In the genomic region with DNA sequence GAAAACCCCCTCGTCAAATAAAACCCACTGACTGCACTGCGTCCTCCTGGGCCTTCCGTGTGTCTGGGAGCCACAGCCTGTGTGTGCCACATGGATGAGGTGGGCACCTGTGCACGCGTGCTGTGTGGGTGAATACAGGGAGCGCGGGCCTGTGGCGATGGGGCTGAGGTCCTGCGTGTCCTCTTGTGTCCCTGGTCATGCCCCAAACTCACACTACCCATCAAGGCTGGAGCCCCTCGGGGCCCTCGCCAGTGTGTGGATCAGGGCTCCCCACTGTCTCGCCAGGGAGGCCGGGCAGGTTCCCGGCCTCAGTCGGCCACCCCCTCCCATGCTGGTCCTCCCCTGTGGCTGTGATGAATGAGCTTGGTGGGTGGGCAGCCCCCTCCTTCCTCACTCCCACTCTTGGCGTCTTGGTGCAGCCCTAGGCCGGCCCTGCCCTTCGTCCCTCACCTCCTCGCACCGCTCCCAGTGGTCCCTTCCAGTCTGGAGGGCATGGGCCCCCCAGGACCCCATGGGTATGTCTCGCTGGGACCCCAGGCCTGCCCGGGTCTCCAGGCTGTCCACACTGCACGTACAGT, we compare ENCODE assay signal across 9 cellular contexts. TPM values are rescaled to one million over a fixed set of nuclear protein-coding genes. Genes with fewer than 3 reads are reported as not detected.
DNase-seq lines count a peak whose midpoint lies in the region; ATAC-seq and TF ChIP-seq lines count a peak whose summit lies in the region.
"Had no signal": no experiment of that assay in that cellular context is flagged by ENCODE, and none has a peak within 500 bp of the region (broad histone marks: within the 10 kb centered on the region; RNA-seq: fewer than 3 reads in every experiment).

No MANE protein-coding gene starts in this region.

- no peak for TF ChIP-seq POLR2A in adrenal gland (IDR thresholded peaks at IDR 0.05)

- H3K4me3 ChIP-seq in adrenal gland (peak overlapping the region in 2 of 4 donors; percentile 10 to 91), left lung (peak overlapping the region; percentile 39 to 86), tibial artery (peak overlapping the region; percentile 66 to 74)

- WGBS in adrenal gland, 4 donors = 48 to 80% (median 58%) methylated on average over 11 to 23 of the region's 23 CpGs

- no peak for DNase-seq in activated naive CD4-positive, alpha-beta T cell treated with anti-CD3 and anti-CD28 coated beads for 36 hours
- no peak for DNase-seq in activated naive CD4-positive, alpha-beta T cell (lab: John Stamatoyannopoulos, UW)
- DNase-seq in adrenal gland (peak in 1 of 7 donors; percentile 57), left lung (no peak), tibial artery (no peak), SKM-1 (lab: John Stamatoyannopoulos, UW; ENCODE audit: unreplicated experiment) (no peak)
- DNase-seq: T-helper 9 cell had no signal

- H3K27me3 Mint-ChIP-seq in activated naive CD4-positive, alpha-beta T cell treated with anti-CD3 and anti-CD28 coated beads for 36 hours (ENCODE audit: low read depth) = peaks cover 42% of the 10 kb centered on the region

- H3K9me3 Mint-ChIP-seq in activated naive CD4-positive, alpha-beta T cell treated with anti-CD3 and anti-CD28 coated beads for 36 hours = no peaks in the 10 kb centered on the region

- H3K4me3 Mint-ChIP-seq in activated naive CD4-positive, alpha-beta T cell treated with anti-CD3 and anti-CD28 coated beads for 36 hours = peak overlapping the region; percentile 27

- ATAC-seq in left lung (no peak), HG02885 (IDR thresholded peaks at IDR 0.05; ENCODE audit: poor library complexity, unreplicated experiment) (no peak), GM19351 (IDR thresholded peaks at IDR 0.05; ENCODE audit: unreplicated experiment) (no peak)

- peak overlapping the region in 4 of 5 donors; percentile 38 to 90 (median 87) for H3K27ac ChIP-seq in adrenal gland
- peak overlapping the region; percentile 63 to 83 for H3K27ac ChIP-seq in left lung
- H3K27ac ChIP-seq in tibial artery = peak overlapping the region; percentile 86 to 88

- H3K4me1 ChIP-seq in adrenal gland (replicated peaks in 1 of 2) (peaks cover 47 to 77% of the 10 kb centered on the region in 2 donors), left lung (peaks cover 51 to 93% of the 10 kb centered on the region in 2 donors), tibial artery (peaks cover 0 to 89% (median 73%) of the 10 kb centered on the region in 4 donors)

- H3K27me3 ChIP-seq in adrenal gland (no peaks in the 10 kb centered on the region), left lung (peaks cover 7 to 41% of the 10 kb centered on the region in 2 donors), tibial artery (peaks cover 0 to 51% of the 10 kb centered on the region in 2 donors)

- H3K27ac Mint-ChIP-seq in activated naive CD4-positive, alpha-beta T cell treated with anti-CD3 and anti-CD28 coated beads for 36 hours = no peak overlapping the region

- H3K9me3 ChIP-seq in adrenal gland (replicated peaks in 1 of 3) (no peaks in the 10 kb centered on the region), left lung (no peaks in the 10 kb centered on the region), tibial artery (no peaks in the 10 kb centered on the region)

- TF ChIP-seq CTCF in adrenal gland (IDR thresholded peaks at IDR 0.05) (no peak), left lung (IDR thresholded peaks at IDR 0.05) (no peak), tibial artery (IDR thresholded peaks at IDR 0.05) (no peak)

- CTCF ChIA-PET in activated naive CD4-positive, alpha-beta T cell treated with anti-CD3 and anti-CD28 coated beads for 36 hours (lab: Charles Lee) = no interaction called here

- H3K4me1 Mint-ChIP-seq in activated naive CD4-positive, alpha-beta T cell treated with anti-CD3 and anti-CD28 coated beads for 36 hours (ENCODE audit: low read depth) = peaks cover 36% of the 10 kb centered on the region

- H3K36me3 Mint-ChIP-seq in activated naive CD4-positive, alpha-beta T cell treated with anti-CD3 and anti-CD28 coated beads for 36 hours (ENCODE audit: low read depth) = no peaks in the 10 kb centered on the region

- intact Hi-C loops in activated naive CD4-positive, alpha-beta T cell treated with anti-CD3 and anti-CD28 coated beads for 36 hours (cut with micrococcal nuclease) = no loop called here
- intact Hi-C loops in adrenal gland (cut with DNase I) = no loop called here
- intact Hi-C loops in left lung (cut with DNase I) = no loop called here
- intact Hi-C loops in tibial artery (cut with DNase I; ENCODE audit: low total_unique reads) = no loop called here

- H3K36me3 ChIP-seq in adrenal gland (replicated peaks in 1 of 2) = peaks cover 0 to 10% of the 10 kb centered on the region in 2 donors
- H3K36me3 ChIP-seq in left lung = peaks cover 0 to 13% of the 10 kb centered on the region in 2 donors
- peaks cover 11 to 14% (median 14%) of the 10 kb centered on the region in 3 donors for H3K36me3 ChIP-seq in tibial artery

RNA-seq across cellular contexts. Expression of gene CD151, which starts 0.7 kb away (rescaled TPM):
- 10 to 100 TPM; 16.3 to 18.1 TPM for total RNA-seq in activated naive CD4-positive, alpha-beta T cell treated with anti-CD3 and anti-CD28 coated beads for 36 hours
- 100 to 1,000 TPM; 182 to 387 (median 330) TPM for total RNA-seq in adrenal gland
- 100 to 1,000 TPM; 111 to 268 (median 246) TPM for polyA plus RNA-seq in adrenal gland
- 100 to 1,000 TPM; 501 to 815 TPM for total RNA-seq in left lung

RNA-seq across cellular contexts. Expression of gene CRACR2B, which starts 4.3 kb away (rescaled TPM):
- total RNA-seq in activated naive CD4-positive, alpha-beta T cell treated with anti-CD3 and anti-CD28 coated beads for 36 hours = under 1 TPM; 0.32 to 0.41 TPM
- 10 to 100 TPM in 6 of 8 donors, 1 to 10 TPM in 2; 5.9 to 22.6 (median 15.6) TPM for total RNA-seq in adrenal gland
- 10 to 100 TPM in 2 of 3 donors, 1 to 10 TPM in 1; 1.0 to 91.3 (median 39.3) TPM for polyA plus RNA-seq in adrenal gland
- 10 to 100 TPM; 22.6 to 32.1 TPM for total RNA-seq in left lung

RNA-seq across cellular contexts. Expression of gene POLR2L, which starts 10.3 kb away (rescaled TPM):
- 10 to 100 TPM; 68.1 to 68.2 TPM for total RNA-seq in activated naive CD4-positive, alpha-beta T cell treated with anti-CD3 and anti-CD28 coated beads for 36 hours
- total RNA-seq in adrenal gland (100 to 1,000 TPM in 4 of 8 donors, 10 to 100 TPM in 4; 26.2 to 206 (median 108) TPM), left lung (100 to 1,000 TPM; 140 to 227 TPM)
- polyA plus RNA-seq in adrenal gland = 100 to 1,000 TPM in 1 of 3 donors, 10 to 100 TPM in 2; 43.3 to 163 (median 96.5) TPM

RNA-seq across cellular contexts. Expression of gene TSPAN4, which starts 10.6 kb away (rescaled TPM):
- 1 to 10 TPM; 5.0 to 6.3 TPM for total RNA-seq in activated naive CD4-positive, alpha-beta T cell treated with anti-CD3 and anti-CD28 coated beads for 36 hours
- total RNA-seq in adrenal gland = 100 to 1,000 TPM in 2 of 8 donors, 10 to 100 TPM in 6; 39.7 to 207 (median 75.4) TPM
- polyA plus RNA-seq in adrenal gland = 10 to 100 TPM in 2 of 3 donors, 1 to 10 TPM in 1; 5.2 to 50.4 (median 41.2) TPM
- total RNA-seq in left lung = 100 to 1,000 TPM; 129 to 132 TPM

RNA-seq across cellular contexts. Expression of gene PNPLA2, which starts 13.3 kb away (rescaled TPM):
- total RNA-seq in activated naive CD4-positive, alpha-beta T cell treated with anti-CD3 and anti-CD28 coated beads for 36 hours = 10 to 100 TPM; 15.5 to 22.6 TPM
- total RNA-seq in adrenal gland (100 to 1,000 TPM in 4 of 8 donors, 10 to 100 TPM in 4; 75.9 to 311 (median 124) TPM), left lung (100 to 1,000 TPM in 1 of 2 donors, 10 to 100 TPM in 1; 96.3 to 128 TPM)
- polyA plus RNA-seq in adrenal gland = 100 to 1,000 TPM in 2 of 3 donors, 10 to 100 TPM in 1; 46.2 to 403 (median 162) TPM

Comparison
In these comparisons a context has a peak if more than half of its experiments do, and no peak if none do; other contexts are left out.
1. RNA of gene CD151, which starts 0.7 kb away (total RNA-seq): 501 to 815 TPM in left lung and 182 to 387 TPM in adrenal gland; 16.3 to 18.1 TPM in activated naive CD4-positive, alpha-beta T cell treated with anti-CD3 and anti-CD28 coated beads for 36 hours; every median in the first group is over 4 times any median in the second.
2. RNA of gene CRACR2B, which starts 4.3 kb away (total RNA-seq): 22.6 to 32.1 TPM in left lung and 5.9 to 22.6 TPM in adrenal gland; 0.32 to 0.41 TPM in activated naive CD4-positive, alpha-beta T cell treated with anti-CD3 and anti-CD28 coated beads for 36 hours; every median in the first group is over 4 times any median in the second.
3. Peak in every context shown above with its lines, with median percentiles within 50 percentile points of each other: H3K27ac ChIP-seq.